ENCODE assay signal across 8 cellular contexts in the genomic region with DNA sequence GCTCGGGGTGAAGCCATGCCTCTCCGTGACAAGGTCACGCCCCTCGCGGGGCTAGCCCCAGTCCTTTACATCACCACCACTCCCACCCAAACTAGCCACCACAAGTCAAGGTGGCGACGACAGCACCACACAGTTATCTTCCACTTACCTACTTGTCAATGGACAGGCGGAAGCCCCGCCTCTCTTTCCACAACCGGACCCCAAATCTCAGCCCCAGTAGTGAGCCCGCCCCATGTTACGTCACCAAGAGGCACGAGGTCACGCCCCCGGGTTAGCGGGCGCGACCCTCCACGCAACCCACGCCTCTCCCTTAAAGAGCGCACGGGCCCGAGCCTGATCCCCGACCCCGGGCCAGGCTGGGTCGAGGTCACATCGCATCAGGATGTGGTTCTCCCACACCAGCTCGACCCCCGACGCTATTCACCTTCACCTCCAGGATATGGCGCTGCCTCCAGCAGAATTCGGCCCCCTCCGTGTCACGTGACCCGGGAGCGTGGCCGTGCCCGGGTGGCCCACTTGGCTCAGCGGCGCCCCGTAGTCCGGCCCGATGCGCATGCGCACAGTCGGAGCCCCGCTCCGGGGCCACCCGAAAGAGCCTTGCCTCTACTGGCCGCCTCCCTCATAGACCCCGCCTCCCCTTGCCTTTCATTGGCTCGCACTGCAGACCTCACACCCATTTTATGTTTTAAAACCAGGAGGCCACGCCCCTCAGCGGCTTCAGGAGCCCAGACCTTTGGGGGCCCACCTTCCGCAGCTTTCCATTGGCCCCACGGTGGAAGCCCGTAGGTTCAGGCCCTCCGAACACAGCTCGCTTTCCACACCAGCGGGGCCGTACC. TPM values are rescaled to one million over a fixed set of nuclear protein-coding genes. Genes with fewer than 3 reads are reported as not detected.
DNase-seq lines count a peak whose midpoint lies in the region; ATAC-seq, FAIRE-seq and TF ChIP-seq lines count a peak whose summit lies in the region.

No MANE protein-coding gene starts in this region.

- H3K27me3 ChIP-seq in OCI-LY1 (ENCODE audit: insufficient read depth, low read length) (no peaks in the 10 kb centered on the region), endothelial cell of umbilical vein (ENCODE audit: control insufficient read depth in 2 of 2, insufficient read depth in 2 of 2, low read length in 2 of 2) (peaks cover 0 to 3% of the 10 kb centered on the region in 2 experiments)

- H3K4me1 Mint-ChIP-seq in mesothelial cell of epicardium, result peaks cover 25% of the 10 kb centered on the region

- POLR2A ChIA-PET in endothelial cell of umbilical vein (lab: Charles Lee), result interaction anchor here (0.6 to 1.3 kb wide), 2 partner anchors 14 to 1200 kb away, joined by 4 to 5 read pairs; no protein-coding TSS in a partner anchor

- peak; percentile 81 for ATAC-seq in GM21526 (IDR thresholded peaks at IDR 0.05; ENCODE audit: low FRiP score, unreplicated experiment)

- H3K36me3 ChIP-seq in OCI-LY1 (ENCODE audit: insufficient read depth, low read length) (peaks cover 8% of the 10 kb centered on the region), endothelial cell of umbilical vein (ENCODE audit: control insufficient read depth in 2 of 2, extremely low read depth in 1 of 2, insufficient read depth in 2 of 2, low read length in 2 of 2) (peaks cover under 1 to 9% of the 10 kb centered on the region in 2 experiments)

- peak; percentile 25 for TF ChIP-seq POLR2A in endothelial cell of umbilical vein (IDR thresholded peaks at IDR 0.05; ENCODE audit: low read depth, low read length)

- peak overlapping the region; percentile 54 for H3K27ac ChIP-seq in OCI-LY1 (ENCODE audit: low read depth, low read length, poor library complexity, severe bottlenecking)
- H3K27ac ChIP-seq in endothelial cell of umbilical vein (ENCODE audit: insufficient read depth, low read depth, low read length), result peak overlapping the region; percentile 52

- H3K9me1 ChIP-seq in endothelial cell of umbilical vein (replicated peaks; ENCODE audit: control insufficient read depth, extremely low read depth, insufficient read depth, low read length), result no peaks in the 10 kb centered on the region

- H3K79me2 ChIP-seq in OCI-LY1 (ENCODE audit: insufficient read depth, low read length) (no peaks in the 10 kb centered on the region), endothelial cell of umbilical vein (ENCODE audit: control insufficient read depth, insufficient read depth, low read length) (peaks cover 10% of the 10 kb centered on the region)

- H3F3A ChIP-seq in OCI-LY1 (ENCODE audit: insufficient read depth, low read length), result no peaks in the 10 kb centered on the region

- H3K9me3 ChIP-seq in OCI-LY1 (ENCODE audit: low read length) (no peaks in the 10 kb centered on the region), endothelial cell of umbilical vein (replicated peaks; ENCODE audit: control insufficient read depth, insufficient read depth, low read length) (no peaks in the 10 kb centered on the region)

- peak; percentile 97 for FAIRE-seq in endothelial cell of umbilical vein (lab: Jason Lieb, UNC)

- H3K4me3 Mint-ChIP-seq in mesothelial cell of epicardium, result peak overlapping the region; percentile 90

- peak overlapping the region; percentile 68 for H3K4me2 ChIP-seq in OCI-LY1 (ENCODE audit: low read length)
- H3K4me2 ChIP-seq in endothelial cell of umbilical vein (ENCODE audit: insufficient read depth, low read length), result peak overlapping the region; percentile 49

- peaks cover 14% of the 10 kb centered on the region for H3K4me1 ChIP-seq in OCI-LY1 (ENCODE audit: insufficient read depth, low read length, severe bottlenecking)
- H3K4me1 ChIP-seq in endothelial cell of umbilical vein (ENCODE audit: control insufficient read depth, extremely low read depth, insufficient read depth, low read length), result peaks cover 3% of the 10 kb centered on the region

- no TSS peak for BruUV-seq in endothelial cell of umbilical vein (replicated peaks; lab: Mats Ljungman, UMichigan)

- peak overlapping the region; percentile 68 for H3K4me3 ChIP-seq in OCI-LY1 (ENCODE audit: low read depth, low read length, poor library complexity, severe bottlenecking)
- peak overlapping the region; percentile 49 to 80 (median 55) for H3K4me3 ChIP-seq in endothelial cell of umbilical vein (replicated peaks in 1 of 3; ENCODE audit: insufficient read depth in 1 of 3, low read depth in 1 of 3, low read length in 3 of 3)

- H3K9me3 Mint-ChIP-seq in mesothelial cell of epicardium, result no peaks in the 10 kb centered on the region

- intact Hi-C loops in endothelial cell of umbilical vein (cut with micrococcal nuclease), result loop anchor here (1.0 kb wide), 2 partner anchors 18 to 25 kb away; a partner anchor contains a TSS

- no peaks in the 10 kb centered on the region for H3K9me2 ChIP-seq in OCI-LY1 (ENCODE audit: low read depth, low read length)

- H3K36me3 Mint-ChIP-seq in mesothelial cell of epicardium, result peaks cover 13% of the 10 kb centered on the region

- CTCF ChIA-PET in endothelial cell of umbilical vein (lab: Charles Lee), result interaction anchor here (0.9 to 3.9 kb wide), 8 partner anchors 17 to 430 kb away, joined by 3 to 30 read pairs (median 6); no protein-coding TSS in a partner anchor

- H2AFZ ChIP-seq in OCI-LY1 (ENCODE audit: low read length) (peak overlapping the region; percentile 68; the same call in 1 of the 2 replicates), endothelial cell of umbilical vein (ENCODE audit: low read depth, low read length) (peak overlapping the region; percentile 85)

- H3K9ac ChIP-seq in OCI-LY1 (ENCODE audit: low read length) (peak overlapping the region; percentile 76), endothelial cell of umbilical vein (replicated peaks; ENCODE audit: extremely low read depth, insufficient read depth, low read length) (peak overlapping the region; percentile 72)

- no peak for TF ChIP-seq CTCF in OCI-LY1 (IDR thresholded peaks at IDR 0.05; ENCODE audit: low read length)
- TF ChIP-seq CTCF in endothelial cell of umbilical vein (IDR thresholded peaks at IDR 0.05; ENCODE audit: extremely low read depth in 1 of 2, insufficient read depth in 1 of 2, low read depth in 1 of 2, low read length in 2 of 2), result no peak
- no peak for TF ChIP-seq CTCF in mesothelial cell of epicardium (IDR thresholded peaks at IDR 0.05; ENCODE audit: unreplicated experiment)

- no peaks in the 10 kb centered on the region for H4K20me1 ChIP-seq in OCI-LY1 (ENCODE audit: insufficient read depth, low read length)
- no peaks in the 10 kb centered on the region for H4K20me1 ChIP-seq in endothelial cell of umbilical vein (replicated peaks; ENCODE audit: control insufficient read depth, extremely low read depth, insufficient read depth, low read length)

- dilution Hi-C loops in endothelial cell of umbilical vein (cut with MboI; ENCODE audit: extremely low pct_ligation_motif_present, low sequenced_read_pairs), result no loop called here

- H3K27me3 Mint-ChIP-seq in mesothelial cell of epicardium (ENCODE audit: low read depth), result no peaks in the 10 kb centered on the region

- peak overlapping the region; percentile 96 for H3K27ac Mint-ChIP-seq in mesothelial cell of epicardium

- peak; percentile 98 for DNase-seq in DMS 273 treated with DMSO at 0.1 percent for 48 hours (lab: John Stamatoyannopoulos, UW)
- peak; percentile 98 for DNase-seq in HuH-7 (ENCODE audit: low spot score)
- peak; percentile 96 for DNase-seq in activated T-cell treated with anti-CD3 and anti-CD28 coated beads for 1 hour (ENCODE audit: low read depth)
- DNase-seq in endothelial cell of umbilical vein (ENCODE audit: low read depth, low spot score), result peak; percentile 98
- peak; percentile 95 to 97 for DNase-seq in mesothelial cell of epicardium (ENCODE audit: low spot score in 2 of 2, unreplicated experiment in 2 of 2)
- peak; percentile 95 for DNase-seq in stimulated activated CD8-positive, alpha-beta memory T cell treated with anti-CD3 and anti-CD28 coated beads, Interleukin-15, amount 100 ng/mL, for 4 hours (ENCODE audit: low read depth in 2 of 2)

TF ChIP-seq in endothelial cell of umbilical vein, 7 proteins besides CTCF, POLR2A, EP300 and RAD21:
- TF ChIP-seq MYC (IDR thresholded peaks at IDR 0.05; ENCODE audit: low read depth, low read length) (peak; percentile 67), POLR2AphosphoS5 (IDR thresholded peaks at IDR 0.05; ENCODE audit: insufficient read depth, low read depth, low read length) (peak; percentile 63), FOS (IDR thresholded peaks at IDR 0.05; ENCODE audit: borderline replicate concordance, insufficient read depth, low read length) (no peak), EZH2 (IDR thresholded peaks at IDR 0.05; ENCODE audit: borderline replicate concordance, low read depth, low read length, severe bottlenecking) (no peak)
- TF ChIP-seq, protein P1, sequence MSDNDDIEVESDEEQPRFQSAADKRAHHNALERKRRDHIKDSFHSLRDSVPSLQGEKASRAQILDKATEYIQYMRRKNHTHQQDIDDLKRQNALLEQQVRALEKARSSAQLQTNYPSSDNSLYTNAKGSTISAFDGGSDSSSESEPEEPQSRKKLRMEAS (IDR thresholded peaks at IDR 0.05; ENCODE audit: insufficient read depth, insufficient read length), result peak; percentile 88

RNA-seq across cellular contexts. Expression of a gene that starts 18.2 kb away (rescaled TPM):
- total RNA-seq in endothelial cell of umbilical vein (35.3 and 38.2 TPM in 2 replicates), mesothelial cell of epicardium (22.3 to 25.1 TPM (median 22.7 TPM) in 3 replicates)
- polyA plus RNA-seq in endothelial cell of umbilical vein, result 33.1 and 40.1 TPM in 2 replicates
- 16.2 and 20.1 TPM in 2 replicates for polyA plus RNA-seq in endothelial cell of umbilical vein (2011; cell fraction: cytosol; rRNA removed)
- polyA plus RNA-seq in endothelial cell of umbilical vein (2011; cell fraction: nucleus; rRNA removed), result 36.6 and 47.6 TPM in 2 replicates
- polyA plus RNA-seq in endothelial cell of umbilical vein (2012), result 14.9 and 17.7 TPM in 2 replicates
- 14.3 and 18.3 TPM in 2 replicates for polyA minus RNA-seq in endothelial cell of umbilical vein
- polyA minus RNA-seq in endothelial cell of umbilical vein (2011; cell fraction: cytosol; rRNA and poly(A)+ RNA removed), result 33.7 TPM
- polyA minus RNA-seq in endothelial cell of umbilical vein (2011; cell fraction: nucleus; rRNA and poly(A)+ RNA removed), result 9.8 and 16.8 TPM in 2 replicates

RNA-seq across cellular contexts. Expression of a gene that starts 43.4 kb away (rescaled TPM):
- total RNA-seq in endothelial cell of umbilical vein (not detected in 2 replicates), mesothelial cell of epicardium (not detected in 3 replicates)
- not detected in 2 replicates for polyA plus RNA-seq in endothelial cell of umbilical vein
- polyA plus RNA-seq in endothelial cell of umbilical vein (2011; cell fraction: cytosol; rRNA removed), result not detected in 2 replicates
- not detected in 2 replicates for polyA plus RNA-seq in endothelial cell of umbilical vein (2011; cell fraction: nucleus; rRNA removed)
- polyA plus RNA-seq in endothelial cell of umbilical vein (2012), result not detected in 2 replicates
- not detected in 2 replicates for polyA minus RNA-seq in endothelial cell of umbilical vein
- not detected for polyA minus RNA-seq in endothelial cell of umbilical vein (2011; cell fraction: cytosol; rRNA and poly(A)+ RNA removed)
- polyA minus RNA-seq in endothelial cell of umbilical vein (2011; cell fraction: nucleus; rRNA and poly(A)+ RNA removed), result not detected in 2 replicates

Comparison
In these comparisons a context has a peak if more than half of its experiments do, and no peak if none do; other contexts are left out.
1. Peak in every context shown above with its lines: DNase-seq, ATAC-seq, H3K4me3 ChIP-seq and H3K27ac ChIP-seq.